ENCODE assay signal across 1 cellular context in genomic region chr13:43824656-43825055, GRCh38. TPM values are rescaled to one million over a fixed set of nuclear protein-coding genes. Genes with fewer than 3 reads are reported as not detected.
"Had no signal": no experiment of that assay in that cellular context is flagged by ENCODE, and none has a peak within 500 bp of the region (broad histone marks: within the 10 kb centered on the region; RNA-seq: fewer than 3 reads in every experiment).

No MANE protein-coding gene starts in this region.

RNA-seq across cellular contexts. Expression of gene ENOX1, which starts 37.9 kb away (rescaled TPM):
- total RNA-seq: T-helper 17 cell had no signal
